Comparison of ENCODE assay signal across 8 cellular contexts in genomic region chr4:17809667-17810066, GRCh38. TPM values are rescaled to one million over a fixed set of nuclear protein-coding genes. Genes with fewer than 3 reads are reported as not detected.
DNase-seq lines count a peak whose midpoint lies in the region; ATAC-seq, FAIRE-seq and TF ChIP-seq lines count a peak whose summit lies in the region.

No MANE protein-coding gene starts in this region.

- POLR2A ChIA-PET in SK-N-SH (lab: Yijun Ruan, JAX), result interaction anchor here (0.6 to 0.7 kb wide), 2 partner anchors 173 to 232 kb away, joined by 3 read pairs; no protein-coding TSS in a partner anchor
- POLR2A ChIA-PET in activated naive CD8-positive, alpha-beta T cell treated with anti-CD3 and anti-CD28 coated beads, Interleukin-2, amount 10 ng/mL, durations not matched to agents 7 days and 5 days (lab: Charles Lee), result interaction anchor here (0.6 to 3.5 kb wide), 11 partner anchors 11 to 260 kb away, joined by 3 to 64 read pairs (median 4); partner anchors contain the start of genes LAP3 and MED28

- CTCF ChIA-PET in SK-N-SH (lab: Yijun Ruan, JAX), result interaction anchor here (1.1 to 4.8 kb wide), 13 partner anchors 12 to 293 kb away, joined by 3 to 44 read pairs (median 3); partner anchors contain the start of gene MED28

- peak overlapping the region; percentile 93 for H3K27ac ChIP-seq in SK-N-SH (ENCODE audit: low read depth in 2 of 2, low read length in 1 of 2)
- H3K27ac ChIP-seq in kidney (ENCODE audit: low read depth in 2 of 2, low read length in 2 of 2), result no peak overlapping the region
- peak overlapping the region; percentile 91 for H3K27ac ChIP-seq in subcutaneous abdominal adipose tissue (ENCODE audit: low read depth, low read length)

- TF ChIP-seq CTCF in SK-N-SH (IDR thresholded peaks at IDR 0.05) (no peak), kidney (IDR thresholded peaks at IDR 0.05; ENCODE audit: borderline replicate concordance, extremely low read depth, insufficient read depth) (no peak)

- no peak for FAIRE-seq in kidney (lab: Jason Lieb, UNC)

- peaks cover 36% of the 10 kb centered on the region for H3K4me1 Mint-ChIP-seq in activated naive CD8-positive, alpha-beta T cell treated with anti-CD3 and anti-CD28 coated beads, Interleukin-2, amount 10 ng/mL, durations not matched to agents 7 days and 5 days

- H3K9me3 ChIP-seq in SK-N-SH (no peaks in the 10 kb centered on the region), kidney (ENCODE audit: control insufficient read depth in 1 of 2, low read length in 2 of 2) (no peaks in the 10 kb centered on the region), subcutaneous abdominal adipose tissue (ENCODE audit: control insufficient read depth in 5 of 5, low read length in 5 of 5) (no peaks in the 10 kb centered on the region)

- TF ChIP-seq EP300 in SK-N-SH (IDR thresholded peaks at IDR 0.05; ENCODE audit: borderline replicate concordance in 1 of 2, low read depth in 1 of 2, low read length in 1 of 2), result no peak

- H3K9ac ChIP-seq in SK-N-SH (peak overlapping the region; percentile 97), kidney (ENCODE audit: low read length in 2 of 2) (peak overlapping the region; percentile 96 to 99), subcutaneous abdominal adipose tissue (ENCODE audit: low read length in 5 of 5) (peak overlapping the region; percentile 42 to 99 (median 96))

- H3K4me2 ChIP-seq in SK-N-SH, result peak overlapping the region; percentile 86

- WGBS in SK-N-SH (ENCODE audit: low lambda C conversion rate), result 5% methylated on average over 7 of the region's 7 CpGs

- H3F3A ChIP-seq in SK-N-SH (replicated peaks; ENCODE audit: insufficient read depth), result peaks cover 6% of the 10 kb centered on the region

- H3K4me1 ChIP-seq in SK-N-SH (ENCODE audit: control insufficient read depth in 1 of 2, insufficient read depth in 2 of 2, low read depth in 1 of 2, low read length in 1 of 2), result peaks cover 4 to 22% of the 10 kb centered on the region in 2 experiments; a peak in 3 of 4 replicates
- H3K4me1 ChIP-seq in kidney (ENCODE audit: control insufficient read depth in 1 of 2, insufficient read depth in 1 of 2, low read depth in 1 of 2, low read length in 2 of 2), result peaks cover 14 to 16% of the 10 kb centered on the region in 2 donors
- H3K4me1 ChIP-seq in subcutaneous abdominal adipose tissue (ENCODE audit: control insufficient read depth in 5 of 5, insufficient read depth in 5 of 5, low read length in 5 of 5), result peaks cover 2 to 45% (median 37%) of the 10 kb centered on the region in 5 donors

- no peaks in the 10 kb centered on the region for H3K9me2 ChIP-seq in SK-N-SH

- H3K4me3 Mint-ChIP-seq in activated naive CD8-positive, alpha-beta T cell treated with anti-CD3 and anti-CD28 coated beads, Interleukin-2, amount 10 ng/mL, durations not matched to agents 7 days and 5 days, result peak overlapping the region; percentile 92

- intact Hi-C loops in kidney (cut with DNase I), result no loop called here

- H3K9me3 Mint-ChIP-seq in activated naive CD8-positive, alpha-beta T cell treated with anti-CD3 and anti-CD28 coated beads, Interleukin-2, amount 10 ng/mL, durations not matched to agents 7 days and 5 days, result no peaks in the 10 kb centered on the region

- DNase-seq in SK-N-SH (no peak), kidney (no peak), DMS114 treated with DMSO at 0.1 percent for 48 hours (lab: John Stamatoyannopoulos, UW; ENCODE audit: unreplicated experiment) (no peak), cerebellum (ENCODE audit: low spot score) (no peak)
- DNase-seq in activated naive CD8-positive, alpha-beta T cell treated with anti-CD3 and anti-CD28 coated beads, Interleukin-2, amount 10 ng/mL, durations not matched to agents 7 days and 5 days, result no peak

- peak overlapping the region; percentile 99 for H3K27ac Mint-ChIP-seq in activated naive CD8-positive, alpha-beta T cell treated with anti-CD3 and anti-CD28 coated beads, Interleukin-2, amount 10 ng/mL, durations not matched to agents 7 days and 5 days

- H3K36me3 ChIP-seq in SK-N-SH (replicated peaks in 1 of 2; ENCODE audit: control insufficient read depth in 1 of 2, insufficient read depth in 2 of 2, low read length in 1 of 2), result peaks cover 20 to 23% of the 10 kb centered on the region in 2 experiments
- H3K36me3 ChIP-seq in kidney (ENCODE audit: control insufficient read depth in 1 of 2, insufficient read depth in 2 of 2, low read length in 2 of 2), result peaks cover 0 to 2% of the 10 kb centered on the region in 2 donors
- peaks cover 0 to 3% (median under 1%) of the 10 kb centered on the region in 5 donors for H3K36me3 ChIP-seq in subcutaneous abdominal adipose tissue (ENCODE audit: control insufficient read depth in 5 of 5, insufficient read depth in 5 of 5, low read length in 5 of 5)

- no peak for ATAC-seq in SK-N-SH treated with all-trans-retinoic acid at 6 μM for 48 hours
- no peak for ATAC-seq in activated naive CD8-positive, alpha-beta T cell treated with anti-CD3 and anti-CD28 coated beads, Interleukin-2, amount 10 ng/mL, durations not matched to agents 7 days and 5 days (ENCODE audit: low read depth)
- ATAC-seq in HG03025 (IDR thresholded peaks at IDR 0.05; ENCODE audit: low FRiP score, unreplicated experiment), result no peak

- H3K4me3 ChIP-seq in SK-N-SH (ENCODE audit: low read depth in 2 of 2, low read length in 1 of 2) (peak overlapping the region; percentile 89 to 98), kidney (ENCODE audit: low read length in 2 of 2) (peak overlapping the region; percentile 77 to 89), subcutaneous abdominal adipose tissue (ENCODE audit: low read depth in 1 of 5, low read length in 5 of 5) (peak overlapping the region; percentile 76 to 94 (median 89))

- H3K36me3 Mint-ChIP-seq in activated naive CD8-positive, alpha-beta T cell treated with anti-CD3 and anti-CD28 coated beads, Interleukin-2, amount 10 ng/mL, durations not matched to agents 7 days and 5 days, result peaks cover 20% of the 10 kb centered on the region

- H4K20me1 ChIP-seq in SK-N-SH (ENCODE audit: insufficient read depth), result peaks cover 41% of the 10 kb centered on the region

- no peak overlapping the region for H2AFZ ChIP-seq in SK-N-SH (ENCODE audit: low read depth)

- H3K27me3 Mint-ChIP-seq in activated naive CD8-positive, alpha-beta T cell treated with anti-CD3 and anti-CD28 coated beads, Interleukin-2, amount 10 ng/mL, durations not matched to agents 7 days and 5 days, result no peaks in the 10 kb centered on the region

- peaks cover 97% of the 10 kb centered on the region for H3K79me2 ChIP-seq in SK-N-SH (ENCODE audit: insufficient read depth)

- TF ChIP-seq RAD21 in SK-N-SH (IDR thresholded peaks at IDR 0.05; ENCODE audit: low read length), result no peak

- H3K27me3 ChIP-seq in SK-N-SH (ENCODE audit: insufficient read depth) (no peaks in the 10 kb centered on the region), subcutaneous abdominal adipose tissue (ENCODE audit: control insufficient read depth in 5 of 5, insufficient read depth in 4 of 5, low read length in 5 of 5) (no peaks in the 10 kb centered on the region)

TF ChIP-seq in SK-N-SH, 30 proteins besides CTCF, POLR2A, EP300 and RAD21 (continues in another document):
- TF ChIP-seq RCOR1 (IDR thresholded peaks at IDR 0.05; ENCODE audit: low read length), result no peak
- TF ChIP-seq, protein P1, sequence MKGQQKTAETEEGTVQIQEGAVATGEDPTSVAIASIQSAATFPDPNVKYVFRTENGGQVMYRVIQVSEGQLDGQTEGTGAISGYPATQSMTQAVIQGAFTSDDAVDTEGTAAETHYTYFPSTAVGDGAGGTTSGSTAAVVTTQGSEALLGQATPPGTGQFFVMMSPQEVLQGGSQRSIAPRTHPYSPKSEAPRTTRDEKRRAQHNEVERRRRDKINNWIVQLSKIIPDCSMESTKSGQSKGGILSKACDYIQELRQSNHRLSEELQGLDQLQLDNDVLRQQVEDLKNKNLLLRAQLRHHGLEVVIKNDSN (IDR thresholded peaks at IDR 0.05; ENCODE audit: borderline replicate concordance, low read depth), result no peak

TF ChIP-seq in SK-N-SH treated with all-trans-retinoic acid at 6 μM for 48 hours, 23 proteins besides CTCF, POLR2A, EP300 and RAD21 (continues in another document):
- TF ChIP-seq ZFP3 (CRISPR knock-in tag; IDR thresholded peaks at IDR 0.05) (no peak), ZFP30 (CRISPR knock-in tag; IDR thresholded peaks at IDR 0.05) (no peak), PPARA (CRISPR knock-in tag; IDR thresholded peaks at IDR 0.05; ENCODE audit: borderline replicate concordance) (no peak), SNAI2 (CRISPR knock-in tag; IDR thresholded peaks at IDR 0.05) (no peak), ARNTL (CRISPR knock-in tag; IDR thresholded peaks at IDR 0.05; ENCODE audit: borderline replicate concordance, low read depth) (no peak), ZNF565 (CRISPR knock-in tag; conservative IDR thresholded peaks at IDR 0.05; ENCODE audit: low read depth) (no peak)

RNA-seq across cellular contexts. Expression of gene DCAF16, which starts 0.9 kb away (rescaled TPM):
- 23.5 and 28.5 TPM in 2 replicates for polyA plus RNA-seq in SK-N-SH (2012; rRNA removed)
- 18.6 and 19.5 TPM in 2 replicates for polyA plus RNA-seq in SK-N-SH (2012; cell fraction: cytosol; rRNA removed)
- 46.3 and 48.0 TPM in 2 replicates for polyA plus RNA-seq in SK-N-SH (2012; cell fraction: nucleus; rRNA removed)
- total RNA-seq in activated naive CD8-positive, alpha-beta T cell treated with anti-CD3 and anti-CD28 coated beads, Interleukin-2, amount 10 ng/mL, durations not matched to agents 7 days and 5 days, result 10 to 100 TPM; 54.5 to 60.6 TPM
- 40.7 TPM for total RNA-seq in kidney
- polyA plus RNA-seq in kidney (ENCODE audit: insufficient read depth, low read depth, low replicate concordance), result 7.4 TPM
- 49.4 TPM for total RNA-seq in cerebellum

RNA-seq across cellular contexts. Expression of gene NCAPG, which starts 1.1 kb away (rescaled TPM):
- polyA plus RNA-seq in SK-N-SH (2012; rRNA removed) (4.8 and 5.4 TPM in 2 replicates), kidney (ENCODE audit: insufficient read depth, low read depth, low replicate concordance) (0.19 TPM)
- 6.8 and 7.0 TPM in 2 replicates for polyA plus RNA-seq in SK-N-SH (2012; cell fraction: cytosol; rRNA removed)
- polyA plus RNA-seq in SK-N-SH (2012; cell fraction: nucleus; rRNA removed), result 3.8 and 6.3 TPM in 2 replicates
- 10 to 100 TPM; 59.1 to 66.6 TPM for total RNA-seq in activated naive CD8-positive, alpha-beta T cell treated with anti-CD3 and anti-CD28 coated beads, Interleukin-2, amount 10 ng/mL, durations not matched to agents 7 days and 5 days
- total RNA-seq in kidney (0.91 TPM), cerebellum (41.3 TPM)

RNA-seq across cellular contexts. Expression of gene FAM184B, which starts 28.2 kb away (rescaled TPM):
- polyA plus RNA-seq in SK-N-SH (2012; rRNA removed), result not detected in 2 replicates
- polyA plus RNA-seq in SK-N-SH (2012; cell fraction: cytosol; rRNA removed), result under 0.01 TPM in 2 replicates
- 0.04 TPM in 1 of 2 replicates, not detected in the other for polyA plus RNA-seq in SK-N-SH (2012; cell fraction: nucleus; rRNA removed)
- total RNA-seq in activated naive CD8-positive, alpha-beta T cell treated with anti-CD3 and anti-CD28 coated beads, Interleukin-2, amount 10 ng/mL, durations not matched to agents 7 days and 5 days, result not detected
- total RNA-seq in kidney, result 0.09 TPM
- polyA plus RNA-seq in kidney (ENCODE audit: insufficient read depth, low read depth, low replicate concordance), result 0.39 TPM
- 2.3 TPM for total RNA-seq in cerebellum

Comparison
In these comparisons a context has a peak if more than half of its experiments do, and no peak if none do; other contexts are left out.
1. H3K27ac ChIP-seq: peak in SK-N-SH (2 of 2) and subcutaneous abdominal adipose tissue (single experiment); none in kidney (0 of 2).
2. RNA of gene NCAPG, which starts 1.1 kb away (total RNA-seq): 59.1 to 66.6 TPM in activated naive CD8-positive, alpha-beta T cell treated with anti-CD3 and anti-CD28 coated beads, Interleukin-2, amount 10 ng/mL, durations not matched to agents 7 days and 5 days and 41.3 TPM in cerebellum (single experiment); 0.91 TPM in kidney (single experiment); every median in the first group is over 10 times any median in the second.
3. Peak in every context shown above with its lines, with median percentiles within 50 percentile points of each other: H3K4me3 ChIP-seq and H3K9ac ChIP-seq.